In the genomic region with DNA sequence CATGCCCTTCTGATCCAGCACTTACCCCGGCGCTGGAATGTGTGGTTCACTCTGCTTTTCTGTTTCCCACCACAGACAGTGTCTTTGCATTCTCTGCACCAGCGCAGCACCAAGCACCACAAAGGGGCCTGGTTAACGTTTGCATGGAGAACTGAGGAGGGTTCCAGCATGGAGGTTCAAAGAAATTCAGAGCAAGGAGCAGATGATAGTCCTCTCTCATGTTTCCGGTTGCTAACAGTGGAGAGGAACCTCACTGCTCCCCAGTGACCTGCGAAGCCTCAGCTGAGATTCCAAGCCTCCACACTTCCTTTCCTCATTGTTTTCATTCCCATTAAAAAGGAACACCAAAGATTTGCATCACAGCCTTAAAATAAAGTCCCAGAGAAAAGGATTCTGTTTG, we compare ENCODE assay signal across 12 cellular contexts.
DNase-seq lines count a peak whose midpoint lies in the region; ATAC-seq, FAIRE-seq and TF ChIP-seq lines count a peak whose summit lies in the region.
"Had no signal": no experiment of that assay in that cellular context is flagged by ENCODE, and none has a peak within 500 bp of the region (broad histone marks: within the 10 kb centered on the region; RNA-seq: fewer than 3 reads in every experiment).

No MANE protein-coding gene starts in this region.

- H3K4me1 Mint-ChIP-seq in WTC11, result peaks cover 29% of the 10 kb centered on the region
- H3K4me1 Mint-ChIP-seq in endodermal cell, result peaks cover 49% of the 10 kb centered on the region
- H3K4me1 Mint-ChIP-seq in activated naive CD8-positive, alpha-beta T cell treated with anti-CD3 and anti-CD28 coated beads for 36 hours, result peaks cover 9% of the 10 kb centered on the region

- H3K4me3 Mint-ChIP-seq in WTC11 (no peak overlapping the region), endodermal cell (no peak overlapping the region)
- no peak overlapping the region for H3K4me3 Mint-ChIP-seq in activated naive CD8-positive, alpha-beta T cell treated with anti-CD3 and anti-CD28 coated beads for 36 hours
- H3K4me3 Mint-ChIP-seq: activated naive CD4-positive, alpha-beta T cell treated with anti-CD3 and anti-CD28 coated beads for 36 hours had no signal

- TF ChIP-seq CTCF in WTC11 (IDR thresholded peaks at IDR 0.05) (no peak), endodermal cell (conservative IDR thresholded peaks at IDR 0.05) (no peak)

- H3K36me3 Mint-ChIP-seq in WTC11 (no peaks in the 10 kb centered on the region), endodermal cell (ENCODE audit: low read depth) (no peaks in the 10 kb centered on the region)
- no peaks in the 10 kb centered on the region for H3K36me3 Mint-ChIP-seq in activated naive CD8-positive, alpha-beta T cell treated with anti-CD3 and anti-CD28 coated beads for 36 hours

- FAIRE-seq in H54 (lab: Jason Lieb, UNC), result no peak
- FAIRE-seq: pancreas had no signal

- DNase-seq in WTC11 (ENCODE audit: low spot score) (no peak), endodermal cell (peak; percentile 52), H54 (ENCODE audit: insufficient read length, low spot score) (no peak), T-helper 2 cell (no peak)
- no peak for DNase-seq in activated naive CD8-positive, alpha-beta T cell treated with anti-CD3 and anti-CD28 coated beads for 36 hours
- DNase-seq: activated naive CD4-positive, alpha-beta T cell treated with anti-CD3 and anti-CD28 coated beads for 36 hours; mesendoderm; pancreas; stimulated activated CD4-positive, alpha-beta T cell treated with anti-CD3 and anti-CD28 coated beads, Interleukin-2, amount 100 ng/mL, for 24 hours had no signal

- H3K9me3 Mint-ChIP-seq in WTC11 (no peaks in the 10 kb centered on the region), endodermal cell (no peaks in the 10 kb centered on the region)
- no peaks in the 10 kb centered on the region for H3K9me3 Mint-ChIP-seq in activated naive CD8-positive, alpha-beta T cell treated with anti-CD3 and anti-CD28 coated beads for 36 hours
- H3K9me3 Mint-ChIP-seq: activated naive CD4-positive, alpha-beta T cell treated with anti-CD3 and anti-CD28 coated beads for 36 hours had no signal

- H3K27me3 Mint-ChIP-seq in WTC11 (ENCODE audit: low read depth) (peaks cover 13% of the 10 kb centered on the region), endodermal cell (ENCODE audit: insufficient read depth) (no peaks in the 10 kb centered on the region)
- H3K27me3 Mint-ChIP-seq in activated naive CD8-positive, alpha-beta T cell treated with anti-CD3 and anti-CD28 coated beads for 36 hours, result peaks cover 19% of the 10 kb centered on the region

- 81 to 83% methylated on average over 3 to 6 of the region's 6 CpGs for WGBS in endodermal cell (ENCODE audit: insufficient coverage in 1 of 2, insufficient read length in 1 of 2), 2 experiments

- H3K27me3 ChIP-seq in endodermal cell (ENCODE audit: control insufficient read depth, insufficient read depth, low read length, poor library complexity, severe bottlenecking), result no peaks in the 10 kb centered on the region
- H3K27me3 ChIP-seq in muscle layer of duodenum (ENCODE audit: low read depth, low read length), result no peaks in the 10 kb centered on the region
- H3K27me3 ChIP-seq in stomach smooth muscle (ENCODE audit: control insufficient read depth in 1 of 2, insufficient read depth in 2 of 2, low read length in 2 of 2), result no peaks in the 10 kb centered on the region
- H3K27me3 ChIP-seq: pancreas had no signal

- H3K4me1 ChIP-seq in endodermal cell (ENCODE audit: control insufficient read depth, insufficient read depth, low read length), result peaks cover 10% of the 10 kb centered on the region
- peaks cover 20 to 68% of the 10 kb centered on the region in 2 donors for H3K4me1 ChIP-seq in muscle layer of duodenum (ENCODE audit: control insufficient read depth in 1 of 2, insufficient read depth in 2 of 2, low read length in 2 of 2)
- H3K4me1 ChIP-seq in stomach smooth muscle (ENCODE audit: control insufficient read depth, insufficient read depth, low read length), result peaks cover 37% of the 10 kb centered on the region

- TF ChIP-seq POLR2A in H54 (IDR thresholded peaks at IDR 0.05; ENCODE audit: low read depth, low read length), result no peak

- H3K9me3 ChIP-seq in endodermal cell (ENCODE audit: control insufficient read depth, low read length) (no peaks in the 10 kb centered on the region), muscle layer of duodenum (ENCODE audit: control insufficient read depth in 1 of 2, low read length in 2 of 2) (no peaks in the 10 kb centered on the region), stomach smooth muscle (ENCODE audit: control insufficient read depth in 2 of 2, low read length in 2 of 2) (no peaks in the 10 kb centered on the region)
- H3K9me3 ChIP-seq: pancreas had no signal

- no peak overlapping the region for H3K9ac ChIP-seq in endodermal cell (ENCODE audit: extremely low read depth, low read length, poor library complexity, severe bottlenecking)
- no peak overlapping the region for H3K9ac ChIP-seq in stomach smooth muscle (ENCODE audit: low read length in 2 of 2)

- CTCF ChIA-PET in WTC11 (lab: Charles Lee), result no interaction called here

- H3K4me3 ChIP-seq in endodermal cell (ENCODE audit: low read length), result no peak overlapping the region
- no peak overlapping the region for H3K4me3 ChIP-seq in muscle layer of duodenum (ENCODE audit: low read depth in 1 of 2, low read length in 2 of 2)
- H3K4me3 ChIP-seq in stomach smooth muscle (ENCODE audit: low read length in 2 of 2), result peak overlapping the region in 1 of 2 donors; percentile 31
- H3K4me3 ChIP-seq: pancreas had no signal

- peak; percentile 64 for ATAC-seq in WTC11
- ATAC-seq in GM21619 (IDR thresholded peaks at IDR 0.05; ENCODE audit: unreplicated experiment), result no peak
- ATAC-seq: pancreas had no signal

- POLR2A ChIA-PET in WTC11 (lab: Charles Lee), result interaction anchor here (0.6 kb wide), 1 partner anchor 91 kb away, joined by 6 read pairs; no protein-coding TSS in a partner anchor

- H3K36me3 ChIP-seq in endodermal cell (ENCODE audit: control insufficient read depth, insufficient read depth, low read length) (no peaks in the 10 kb centered on the region), muscle layer of duodenum (ENCODE audit: control insufficient read depth in 1 of 2, insufficient read depth in 2 of 2, low read length in 2 of 2) (peaks cover 0 to 5% of the 10 kb centered on the region in 2 donors), stomach smooth muscle (ENCODE audit: control insufficient read depth in 2 of 2, insufficient read depth in 2 of 2, low read length in 2 of 2) (no peaks in the 10 kb centered on the region)
- H3K36me3 ChIP-seq: pancreas had no signal

- H3K27ac ChIP-seq in endodermal cell (ENCODE audit: low read depth, low read length) (no peak overlapping the region), muscle layer of duodenum (ENCODE audit: low read length) (peak overlapping the region; percentile 46), stomach smooth muscle (ENCODE audit: low read length) (peak overlapping the region; percentile 41)

- H3K27ac Mint-ChIP-seq in WTC11, result peak overlapping the region; percentile 55
- no peak overlapping the region for H3K27ac Mint-ChIP-seq in endodermal cell
- no peak overlapping the region for H3K27ac Mint-ChIP-seq in activated naive CD8-positive, alpha-beta T cell treated with anti-CD3 and anti-CD28 coated beads for 36 hours
- H3K27ac Mint-ChIP-seq: activated naive CD4-positive, alpha-beta T cell treated with anti-CD3 and anti-CD28 coated beads for 36 hours had no signal

TF ChIP-seq in WTC11, 78 proteins besides CTCF, POLR2A, EP300 and RAD21:
- TF ChIP-seq NFYB (CRISPR knock-in tag; conservative IDR thresholded peaks at IDR 0.05; ENCODE audit: low read depth) (no peak), ZNF423 (CRISPR knock-in tag; IDR thresholded peaks at IDR 0.05) (no peak), ETV6 (CRISPR knock-in tag; IDR thresholded peaks at IDR 0.05) (no peak), FOXK1 (CRISPR knock-in tag; IDR thresholded peaks at IDR 0.05) (no peak), ZNF317 (CRISPR knock-in tag; IDR thresholded peaks at IDR 0.05; ENCODE audit: borderline replicate concordance, low read depth) (peak; percentile 53), FOXJ3 (CRISPR knock-in tag; IDR thresholded peaks at IDR 0.05; ENCODE audit: borderline replicate concordance) (no peak)
- TF ChIP-seq, protein P1, sequence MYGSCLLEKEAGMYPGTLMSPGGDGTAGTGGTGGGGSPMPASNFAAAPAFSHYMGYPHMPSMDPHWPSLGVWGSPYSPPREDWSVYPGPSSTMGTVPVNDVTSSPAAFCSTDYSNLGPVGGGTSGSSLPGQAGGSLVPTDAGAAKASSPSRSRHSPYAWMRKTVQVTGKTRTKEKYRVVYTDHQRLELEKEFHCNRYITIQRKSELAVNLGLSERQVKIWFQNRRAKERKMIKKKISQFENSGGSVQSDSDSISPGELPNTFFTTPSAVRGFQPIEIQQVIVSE (CRISPR knock-in tag; IDR thresholded peaks at IDR 0.05; ENCODE audit: borderline replicate concordance), result no peak
TF ChIP-seq in WTC11: peak in this region for 1.
